ENCODE assay signal across 7 cellular contexts in genomic region chr21:36156815-36157670, GRCh38. TPM values are rescaled to one million over a fixed set of nuclear protein-coding genes. Genes with fewer than 3 reads are reported as not detected.
DNase-seq lines count a peak whose midpoint lies in the region; ATAC-seq and TF ChIP-seq lines count a peak whose summit lies in the region.

A gene with protein sequence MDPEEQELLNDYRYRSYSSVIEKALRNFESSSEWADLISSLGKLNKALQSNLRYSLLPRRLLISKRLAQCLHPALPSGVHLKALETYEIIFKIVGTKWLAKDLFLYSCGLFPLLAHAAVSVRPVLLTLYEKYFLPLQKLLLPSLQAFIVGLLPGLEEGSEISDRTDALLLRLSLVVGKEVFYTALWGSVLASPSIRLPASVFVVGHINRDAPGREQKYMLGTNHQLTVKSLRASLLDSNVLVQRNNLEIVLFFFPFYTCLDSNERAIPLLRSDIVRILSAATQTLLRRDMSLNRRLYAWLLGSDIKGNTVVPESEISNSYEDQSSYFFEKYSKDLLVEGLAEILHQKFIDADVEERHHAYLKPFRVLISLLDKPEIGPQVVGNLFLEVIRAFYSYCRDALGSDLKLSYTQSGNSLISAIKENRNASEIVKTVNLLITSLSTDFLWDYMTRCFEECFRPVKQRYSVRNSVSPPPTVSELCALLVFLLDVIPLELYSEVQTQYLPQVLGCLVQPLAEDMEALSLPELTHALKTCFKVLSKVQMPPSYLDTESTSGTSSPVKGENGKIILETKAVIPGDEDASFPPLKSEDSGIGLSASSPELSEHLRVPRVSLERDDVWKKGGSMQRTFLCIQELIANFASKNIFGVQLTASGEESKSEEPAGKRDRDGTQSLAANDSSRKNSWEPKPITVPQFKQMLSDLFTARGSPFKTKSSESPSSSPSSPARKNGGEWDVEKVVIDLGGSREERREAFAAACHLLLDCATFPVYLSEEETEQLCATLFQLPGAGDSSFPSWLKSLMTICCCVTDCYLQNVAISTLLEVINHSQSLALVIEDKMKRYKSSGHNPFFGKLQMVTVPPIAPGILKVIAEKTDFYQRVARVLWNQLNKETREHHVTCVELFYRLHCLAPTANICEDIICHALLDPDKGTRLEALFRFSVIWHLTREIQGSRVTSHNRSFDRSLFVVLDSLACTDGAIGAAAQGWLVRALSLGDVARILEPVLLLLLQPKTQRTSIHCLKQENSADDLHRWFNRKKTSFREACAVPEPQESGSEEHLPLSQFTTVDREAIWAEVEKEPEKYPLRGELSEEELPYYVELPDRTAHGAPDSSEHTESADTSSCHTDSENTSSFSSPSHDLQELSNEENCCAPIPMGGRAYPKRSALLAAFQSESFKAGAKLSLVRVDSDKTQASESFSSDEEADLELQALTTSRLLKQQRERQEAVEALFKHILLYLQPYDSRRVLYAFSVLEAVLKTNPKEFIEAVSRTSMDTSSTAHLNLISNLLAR (N-terminal part only) (plus strand): TSS chr21:36156824. CDS start chr21:36164734, 7,910 bp downstream.

- DNase-seq in HCT116 (ENCODE audit: low read depth, low spot score) = no peak
- peak; percentile 56 for DNase-seq in NAMALWA (ENCODE audit: low spot score)
- DNase-seq in activated CD8-positive, alpha-beta memory T cell treated with anti-CD3 and anti-CD28 coated beads, Interleukin-2, amount 10 ng/mL, durations not matched to agents 7 days and 5 days = peak; percentile 60
- DNase-seq in fibroblast of villous mesenchyme (ENCODE audit: low read depth) = no peak
- no peak for DNase-seq in occipital lobe (lab: John Stamatoyannopoulos, UW)
- no peak for DNase-seq in NCI-H510A treated with DMSO at 0.1 percent for 48 hours (lab: John Stamatoyannopoulos, UW)

- RAD21 ChIA-PET in HCT116 (lab: Charles Lee; ENCODE audit: low non-redundant PET in 1 of 2, low total read pairs in 2 of 2, uncharacterized antibody in 2 of 2, unreplicated experiment in 2 of 2) = no interaction called here

- peak within 1 kb of the TSS; percentile 68 for H3K27ac Mint-ChIP-seq in activated CD8-positive, alpha-beta memory T cell treated with anti-CD3 and anti-CD28 coated beads, Interleukin-2, amount 10 ng/mL, durations not matched to agents 7 days and 5 days

- H2AFZ ChIP-seq in HCT116 (ENCODE audit: low read depth, low read length, poor library complexity, severe bottlenecking) = peak within 1 kb of the TSS; percentile 77

- peak within 1 kb of the TSS; percentile 98 for H3K4me2 ChIP-seq in HCT116 (ENCODE audit: low read length)

- no peaks in the 10 kb centered on the region for H3K9me3 Mint-ChIP-seq in activated CD8-positive, alpha-beta memory T cell treated with anti-CD3 and anti-CD28 coated beads, Interleukin-2, amount 10 ng/mL, durations not matched to agents 7 days and 5 days (ENCODE audit: low read depth)

- no peaks in the 10 kb centered on the region for H3K9me2 ChIP-seq in HCT116 (ENCODE audit: insufficient read depth)

- H4K20me1 ChIP-seq in HCT116 (ENCODE audit: insufficient read depth) = no peaks in the 10 kb centered on the region

- no peaks in the 10 kb centered on the region for H3K9me3 ChIP-seq in HCT116 (ENCODE audit: control insufficient read depth in 1 of 2, insufficient read depth in 1 of 2, low read depth in 1 of 2, low read length in 2 of 2)

- peak within 1 kb of the TSS; percentile 81 for H3K27ac ChIP-seq in HCT116 (ENCODE audit: low read depth, low read length)

- peak within 1 kb of the TSS; percentile 76 for H3K9ac ChIP-seq in HCT116 (ENCODE audit: low read length)

- no peaks in the 10 kb centered on the region for H3K27me3 Mint-ChIP-seq in activated CD8-positive, alpha-beta memory T cell treated with anti-CD3 and anti-CD28 coated beads, Interleukin-2, amount 10 ng/mL, durations not matched to agents 7 days and 5 days

- no peaks in the 10 kb centered on the region for H3K36me3 ChIP-seq in HCT116 (ENCODE audit: control insufficient read depth in 1 of 2, insufficient read depth in 2 of 2, low read length in 2 of 2)

- peak within 1 kb of the TSS; percentile 68 to 72 for H3K4me3 ChIP-seq in HCT116 (replicated peaks in 1 of 2; ENCODE audit: low read depth in 1 of 2, low read length in 2 of 2)
- H3K4me3 ChIP-seq in fibroblast of villous mesenchyme (ENCODE audit: low read depth, low read length) = peak within 1 kb of the TSS; percentile 72

- intact Hi-C loops in HCT116 (cut with micrococcal nuclease) = loop anchor here (1.0 to 5.0 kb wide), 2 partner anchors 53 to 230 kb away; partner anchors contain the start of gene CHAF1B

- CTCF ChIA-PET in HCT116 (lab: Charles Lee) = no interaction called here
- CTCF ChIA-PET in activated CD8-positive, alpha-beta memory T cell treated with anti-CD3 and anti-CD28 coated beads, Interleukin-2, amount 10 ng/mL, durations not matched to agents 7 days and 5 days (lab: Charles Lee) = interaction anchor here (2.7 kb wide), 1 partner anchor 13 kb away, joined by 9 read pairs; no protein-coding TSS in a partner anchor

- H3K36me3 Mint-ChIP-seq in activated CD8-positive, alpha-beta memory T cell treated with anti-CD3 and anti-CD28 coated beads, Interleukin-2, amount 10 ng/mL, durations not matched to agents 7 days and 5 days = peaks cover 7% of the 10 kb centered on the region

- TF ChIP-seq CTCF in HCT116 (IDR thresholded peaks at IDR 0.05 in 2 of 3, conservative IDR thresholded peaks at IDR 0.05 in 1 of 3; ENCODE audit: borderline replicate concordance in 1 of 3, insufficient read depth in 1 of 3, low read depth in 2 of 3, low read length in 2 of 3) = no peak
- TF ChIP-seq CTCF in fibroblast of villous mesenchyme (IDR thresholded peaks at IDR 0.05; ENCODE audit: insufficient read depth, low read depth, low read length) = no peak

- TF ChIP-seq RAD21 in HCT116 (IDR thresholded peaks at IDR 0.05; ENCODE audit: low read depth) = no peak

- peak; percentile 27 for TF ChIP-seq POLR2A in HCT116 (IDR thresholded peaks at IDR 0.05; ENCODE audit: borderline replicate concordance, extremely low read depth, insufficient read depth, insufficient read length)

- no TSS peak for BruUV-seq in HCT116 (replicated peaks; lab: Mats Ljungman, UMichigan)

- peaks cover 6% of the 10 kb centered on the region for H3K79me2 ChIP-seq in HCT116 (ENCODE audit: insufficient read depth, low read length)

- no peaks in the 10 kb centered on the region for H3K27me3 ChIP-seq in HCT116 (ENCODE audit: insufficient read depth, low read length)

- H3K4me3 Mint-ChIP-seq in activated CD8-positive, alpha-beta memory T cell treated with anti-CD3 and anti-CD28 coated beads, Interleukin-2, amount 10 ng/mL, durations not matched to agents 7 days and 5 days = peak within 1 kb of the TSS; percentile 78

- H3K4me1 Mint-ChIP-seq in activated CD8-positive, alpha-beta memory T cell treated with anti-CD3 and anti-CD28 coated beads, Interleukin-2, amount 10 ng/mL, durations not matched to agents 7 days and 5 days = peaks cover 25% of the 10 kb centered on the region

- ATAC-seq in GM18508 (IDR thresholded peaks at IDR 0.05; ENCODE audit: insufficient read depth, unreplicated experiment) (peak; percentile 8), HCT116 (peak; percentile 27)
- peak; percentile 7 for ATAC-seq in activated CD8-positive, alpha-beta memory T cell treated with anti-CD3 and anti-CD28 coated beads, Interleukin-2, amount 10 ng/mL, durations not matched to agents 7 days and 5 days

- peaks cover 13 to 26% of the 10 kb centered on the region in 2 experiments for H3K4me1 ChIP-seq in HCT116 (ENCODE audit: control insufficient read depth in 1 of 2, insufficient read depth in 2 of 2, low read length in 2 of 2)

- POLR2A ChIA-PET in HCT116 (lab: Charles Lee) = no interaction called here

TF ChIP-seq in HCT116, 20 proteins besides CTCF, POLR2A, EP300 and RAD21:
- peak; percentile 68 for TF ChIP-seq POLR2AphosphoS5 (IDR thresholded peaks at IDR 0.05; ENCODE audit: low read depth, low read length)
- peak; percentile 56; the same call in 1 of the 2 replicates for TF ChIP-seq ZFX (IDR thresholded peaks at IDR 0.05)
- TF ChIP-seq YY1 (IDR thresholded peaks at IDR 0.05; ENCODE audit: extremely low read depth, insufficient replicate concordance, low read depth, low read length) = no peak
TF ChIP-seq in HCT116: peak in this region for 2.

RNA-seq across cellular contexts. Expression of the gene that starts here (rescaled TPM):
- 15.4 TPM for total RNA-seq in HCT116 (2021; ENCODE audit: unreplicated experiment)
- polyA plus RNA-seq in HCT116 (2012) = 6.7 and 9.4 TPM in 2 replicates
- total RNA-seq in activated CD8-positive, alpha-beta memory T cell treated with anti-CD3 and anti-CD28 coated beads, Interleukin-2, amount 10 ng/mL, durations not matched to agents 7 days and 5 days = 10 to 100 TPM; 20.2 to 25.5 TPM
- 10.6 and 11.7 TPM in 2 replicates for total RNA-seq in fibroblast of villous mesenchyme
- 30.9 TPM for total RNA-seq in occipital lobe

Comparison
In these comparisons a context has a peak if more than half of its experiments do, and no peak if none do; other contexts are left out.
1. DNase-seq: peak in NAMALWA (single experiment) and activated CD8-positive, alpha-beta memory T cell treated with anti-CD3 and anti-CD28 coated beads, Interleukin-2, amount 10 ng/mL, durations not matched to agents 7 days and 5 days (single experiment); none in HCT116 (single experiment), fibroblast of villous mesenchyme (single experiment), occipital lobe (single experiment) and NCI-H510A treated with DMSO at 0.1 percent for 48 hours (single experiment).
2. Peak in every context shown above with its lines, with median percentiles within 50 percentile points of each other: ATAC-seq.